ENCODE assay signal across 14 cellular contexts in genomic region chr4:129358571-129358970, GRCh38.
DNase-seq lines count a peak whose midpoint lies in the region; ATAC-seq, FAIRE-seq and TF ChIP-seq lines count a peak whose summit lies in the region.
"Had no signal": no experiment of that assay in that cellular context is flagged by ENCODE, and none has a peak within 500 bp of the region (broad histone marks: within the 10 kb centered on the region; RNA-seq: fewer than 3 reads in every experiment).

No MANE protein-coding gene starts in this region.

- H3K27ac ChIP-seq in K562 (ENCODE audit: extremely low read depth, low read depth, low read length) (no peak overlapping the region), tibial nerve (no peak overlapping the region), osteoblast (ENCODE audit: low read depth, low read length) (no peak overlapping the region)
- H3K27ac ChIP-seq: epithelial cell of prostate, parathyroid adenoma, stomach had no signal

- H3K4me1 ChIP-seq in K562 (replicated peaks in 1 of 2; ENCODE audit: control insufficient read depth in 2 of 2, insufficient read depth in 2 of 2, low read length in 2 of 2) (no peaks in the 10 kb centered on the region), tibial nerve (peaks cover 0 to 7% (median 0%) of the 10 kb centered on the region in 4 donors), osteoblast (ENCODE audit: insufficient read depth, low read length) (peaks cover 4% of the 10 kb centered on the region)
- H3K4me1 ChIP-seq: parathyroid adenoma had no signal

- no peaks in the 10 kb centered on the region for H4K20me1 ChIP-seq in K562 (replicated peaks; ENCODE audit: control insufficient read depth, insufficient read depth, low read length)
- H4K20me1 ChIP-seq in osteoblast (ENCODE audit: insufficient read depth, low read length), result no peaks in the 10 kb centered on the region

- POLR2A ChIA-PET in K562 (lab: Yijun Ruan, JAX), result no interaction called here

- no peaks in the 10 kb centered on the region for H3K36me3 ChIP-seq in K562 (ENCODE audit: control insufficient read depth, insufficient read depth, low read length)
- H3K36me3 ChIP-seq in tibial nerve, result no peaks in the 10 kb centered on the region
- no peaks in the 10 kb centered on the region for H3K36me3 ChIP-seq in osteoblast (ENCODE audit: insufficient read depth, low read length)
- H3K36me3 ChIP-seq: stomach had no signal

- BruUV-seq in K562 (replicated peaks; lab: Mats Ljungman, UMichigan), result no TSS peak

- H3K9me3 ChIP-seq in K562 (replicated peaks; ENCODE audit: control insufficient read depth, insufficient read depth, low read depth, low read length) (no peaks in the 10 kb centered on the region), tibial nerve (no peaks in the 10 kb centered on the region), osteoblast (ENCODE audit: low read depth, low read length) (no peaks in the 10 kb centered on the region)
- H3K9me3 ChIP-seq: stomach had no signal

- H3K9ac ChIP-seq in K562 (ENCODE audit: insufficient read depth in 1 of 2, low read depth in 2 of 2, low read length in 2 of 2), result no peak overlapping the region
- H3K9ac ChIP-seq: parathyroid adenoma had no signal

- H3K4me2 ChIP-seq in K562 (ENCODE audit: insufficient read depth, low read length) (no peak overlapping the region), osteoblast (ENCODE audit: insufficient read depth, low read length) (no peak overlapping the region)

- DNase-seq in GM03348 (ENCODE audit: low spot score) (peak; percentile 7), M059J (ENCODE audit: low read depth) (peak; percentile 70), K562 (ENCODE audit: extremely low read depth in 1 of 4, low spot score in 3 of 4) (no peak), lung microvascular endothelial cell (ENCODE audit: low read depth in 2 of 2) (peak; percentile 3 to 26), tibial nerve (ENCODE audit: low spot score in 2 of 2) (no peak), osteoblast (ENCODE audit: insufficient read length, low spot score, missing footprints) (no peak)
- DNase-seq in stimulated activated CD4-positive, alpha-beta T cell treated with anti-CD3 and anti-CD28 coated beads, Interleukin-4, amount 100 ng/mL, for 4 hours, result no peak
- DNase-seq: activated T-cell treated with anti-CD3 and anti-CD28 coated beads, Interleukin-2, amount 50 U/mL, for 1 hour; NCI-H187; stimulated activated CD4-positive, alpha-beta T cell treated with anti-CD3 and anti-CD28 coated beads, Interleukin-2, amount 100 ng/mL, for 24 hours; stomach had no signal

- FAIRE-seq in K562 (lab: Jason Lieb, UNC), result no peak

- TF ChIP-seq RAD21 in K562 (CRISPR knock-in tag; conservative IDR thresholded peaks at IDR 0.05 in 1 of 2, IDR thresholded peaks at IDR 0.05 in 1 of 2), result no peak

- H2AFZ ChIP-seq in K562 (ENCODE audit: low read depth, low read length) (no peak overlapping the region), osteoblast (ENCODE audit: low read length) (no peak overlapping the region)
- H2AFZ ChIP-seq: parathyroid adenoma had no signal

- H3K9me1 ChIP-seq in K562 (ENCODE audit: control insufficient read depth, insufficient read depth, low read length), result no peaks in the 10 kb centered on the region

- in situ Hi-C loops in K562 (cut with MboI), result loop anchor here (25.0 kb wide), 1 partner anchor 1329 kb away; no protein-coding TSS in a partner anchor

- intact Hi-C loops in K562 (cut with micrococcal nuclease), result no loop called here

- TF ChIP-seq EP300 in K562 (IDR thresholded peaks at IDR 0.05; ENCODE audit: low read length), result no peak
- no peak for TF ChIP-seq EP300 in tibial nerve (IDR thresholded peaks at IDR 0.05)

- no peak for ATAC-seq in K562
- ATAC-seq: Panc1 had no signal

- CTCF ChIA-PET in K562 (lab: Yijun Ruan, JAX; ENCODE audit: low intra/inter-chr PET ratio), result no interaction called here

- TF ChIP-seq CTCF in K562 (IDR thresholded peaks at IDR 0.05 in 2 of 3, conservative IDR thresholded peaks at IDR 0.05 in 1 of 3; ENCODE audit: insufficient read depth in 2 of 3, low read depth in 1 of 3, low read length in 3 of 3) (no peak), tibial nerve (IDR thresholded peaks at IDR 0.05) (no peak), osteoblast (IDR thresholded peaks at IDR 0.05; ENCODE audit: extremely low read depth, low read depth, low read length) (no peak)

- H3K27me3 ChIP-seq in K562 (ENCODE audit: control insufficient read depth in 2 of 2, insufficient read depth in 2 of 2, low read length in 2 of 2) (no peaks in the 10 kb centered on the region), tibial nerve (no peaks in the 10 kb centered on the region), osteoblast (ENCODE audit: insufficient read depth, low read length) (no peaks in the 10 kb centered on the region)

- H3K79me2 ChIP-seq in K562 (ENCODE audit: control insufficient read depth, insufficient read depth, low read length) (no peaks in the 10 kb centered on the region), osteoblast (ENCODE audit: insufficient read depth, low read length) (no peaks in the 10 kb centered on the region)
- H3K79me2 ChIP-seq: parathyroid adenoma had no signal

- H3K4me3 ChIP-seq in K562 (no peak overlapping the region), tibial nerve (no peak overlapping the region), osteoblast (ENCODE audit: insufficient read depth, low read length) (no peak overlapping the region)
- H3K4me3 ChIP-seq: stomach had no signal

- TF ChIP-seq POLR2A in K562 (conservative IDR thresholded peaks at IDR 0.05) (no peak), tibial nerve (IDR thresholded peaks at IDR 0.05) (no peak)

TF ChIP-seq in K562, 482 proteins besides CTCF, POLR2A, EP300 and RAD21:
- TF ChIP-seq RBM15 (IDR thresholded peaks at IDR 0.05; ENCODE audit: insufficient read depth, low read length) (no peak), JUND (IDR thresholded peaks at IDR 0.05; ENCODE audit: borderline replicate concordance, low read depth, low read length) (no peak), JUND (tag; IDR thresholded peaks at IDR 0.05; ENCODE audit: borderline replicate concordance, low read depth, low read length) (peak; percentile 37; the same call in 1 of the 3 replicates), ETV6 (IDR thresholded peaks at IDR 0.05; ENCODE audit: borderline replicate concordance in 1 of 2, low read depth in 2 of 2, low read length in 1 of 2) (no peak), ETV6 (CRISPR knock-in tag; IDR thresholded peaks at IDR 0.05; ENCODE audit: borderline replicate concordance) (no peak)

Comparison
In these comparisons a context has a peak if more than half of its experiments do, and no peak if none do; other contexts are left out.
1. DNase-seq: peak in GM03348 (single experiment), M059J (single experiment) and lung microvascular endothelial cell (2 of 2); none in K562 (0 of 4), tibial nerve (0 of 2), stimulated activated CD4-positive, alpha-beta T cell treated with anti-CD3 and anti-CD28 coated beads, Interleukin-4, amount 100 ng/mL, for 4 hours (0 of 2) and osteoblast (single experiment).